In genomic region chr11:44967930-44968496, GRCh38 we compare ENCODE assay signal across 18 cellular contexts. TPM values are rescaled to one million over a fixed set of nuclear protein-coding genes. Genes with fewer than 3 reads are reported as not detected.
DNase-seq lines count a peak whose midpoint lies in the region; ATAC-seq and TF ChIP-seq lines count a peak whose summit lies in the region.
"Had no signal": no experiment of that assay in that cellular context is flagged by ENCODE, and none has a peak within 500 bp of the region (broad histone marks: within the 10 kb centered on the region; RNA-seq: fewer than 3 reads in every experiment).

No MANE protein-coding gene starts in this region.

- no peak overlapping the region for H3K4me2 ChIP-seq in osteoblast (ENCODE audit: insufficient read depth, low read length)
- H3K4me2 ChIP-seq: SK-N-SH had no signal

- no peak for ATAC-seq in naive thymus-derived CD4-positive, alpha-beta T cell
- no peak for ATAC-seq in GM21528 (IDR thresholded peaks at IDR 0.05; ENCODE audit: low FRiP score, unreplicated experiment)
- ATAC-seq: Panc1 had no signal

- H3K4me1 ChIP-seq in endodermal cell (ENCODE audit: control insufficient read depth, insufficient read depth, low read length) (peaks cover 8% of the 10 kb centered on the region), osteoblast (ENCODE audit: insufficient read depth, low read length) (no peaks in the 10 kb centered on the region)
- no peaks in the 10 kb centered on the region for H3K4me1 ChIP-seq in naive thymus-derived CD4-positive, alpha-beta T cell (ENCODE audit: control insufficient read depth in 2 of 2, insufficient read depth in 2 of 2, low read length in 2 of 2)

- no peaks in the 10 kb centered on the region for H4K20me1 ChIP-seq in osteoblast (ENCODE audit: insufficient read depth, low read length)

- intact Hi-C loops in naive thymus-derived CD4-positive, alpha-beta T cell (cut with micrococcal nuclease), result no loop called here

- no peak overlapping the region for H3K9ac ChIP-seq in endodermal cell (ENCODE audit: extremely low read depth, low read length, poor library complexity, severe bottlenecking)
- H3K9ac ChIP-seq: SK-N-SH had no signal

- no peaks in the 10 kb centered on the region for H3K9me3 Mint-ChIP-seq in endodermal cell
- H3K9me3 Mint-ChIP-seq in naive thymus-derived CD4-positive, alpha-beta T cell, result no peaks in the 10 kb centered on the region

- H3K27me3 ChIP-seq in endodermal cell (ENCODE audit: control insufficient read depth, insufficient read depth, low read length, poor library complexity, severe bottlenecking) (no peaks in the 10 kb centered on the region), osteoblast (ENCODE audit: insufficient read depth, low read length) (peaks cover 18% of the 10 kb centered on the region)
- H3K27me3 ChIP-seq in naive thymus-derived CD4-positive, alpha-beta T cell (ENCODE audit: control insufficient read depth in 2 of 2, insufficient read depth in 2 of 2, low read length in 2 of 2), result no peaks in the 10 kb centered on the region

- POLR2A ChIA-PET in naive thymus-derived CD4-positive, alpha-beta T cell (lab: Charles Lee), result no interaction called here

- H3K36me3 ChIP-seq in endodermal cell (ENCODE audit: control insufficient read depth, insufficient read depth, low read length) (no peaks in the 10 kb centered on the region), osteoblast (ENCODE audit: insufficient read depth, low read length) (no peaks in the 10 kb centered on the region)
- no peaks in the 10 kb centered on the region for H3K36me3 ChIP-seq in naive thymus-derived CD4-positive, alpha-beta T cell (ENCODE audit: control insufficient read depth in 2 of 3, insufficient read depth in 3 of 3, low read length in 3 of 3)

- H3K36me3 Mint-ChIP-seq in endodermal cell (ENCODE audit: low read depth), result no peaks in the 10 kb centered on the region
- no peaks in the 10 kb centered on the region for H3K36me3 Mint-ChIP-seq in naive thymus-derived CD4-positive, alpha-beta T cell
- H3K36me3 Mint-ChIP-seq: CD4-positive, alpha-beta memory T cell had no signal

- DNase-seq in NCI-H345 (lab: John Stamatoyannopoulos, UW), result peak; percentile 51
- peak; percentile 61 for DNase-seq in NCI-H69 (lab: John Stamatoyannopoulos, UW)
- no peak for DNase-seq in endodermal cell
- peak; percentile 48 for DNase-seq in osteoblast (ENCODE audit: insufficient read length, low spot score, missing footprints)
- no peak for DNase-seq in naive thymus-derived CD4-positive, alpha-beta T cell
- no peak for DNase-seq in epidermal melanocyte (ENCODE audit: insufficient read length, low spot score)
- DNase-seq: Caco-2; CD4-positive, alpha-beta memory T cell; GF-D8; H7; NCI-H1092; NCI-H1417 treated with DMSO at 0.1 percent for 48 hours; NCI-H524 treated with DMSO at 0.1 percent for 48 hours; SK-N-SH; SW 1271 had no signal

- H3K79me2 ChIP-seq in osteoblast (ENCODE audit: insufficient read depth, low read length), result no peaks in the 10 kb centered on the region

- CTCF ChIA-PET in naive thymus-derived CD4-positive, alpha-beta T cell (lab: Charles Lee), result interaction anchor here (1.1 kb wide), 1 partner anchor 32 kb away, joined by 4 read pairs; no protein-coding TSS in a partner anchor

- H3K4me3 ChIP-seq in endodermal cell (ENCODE audit: low read length), result no peak overlapping the region
- H3K4me3 ChIP-seq in osteoblast (ENCODE audit: insufficient read depth, low read length), result no peak overlapping the region
- no peak overlapping the region for H3K4me3 ChIP-seq in naive thymus-derived CD4-positive, alpha-beta T cell (ENCODE audit: low read length)

- no peak overlapping the region for H3K4me3 Mint-ChIP-seq in endodermal cell
- H3K4me3 Mint-ChIP-seq in naive thymus-derived CD4-positive, alpha-beta T cell, result no peak overlapping the region
- H3K4me3 Mint-ChIP-seq: CD4-positive, alpha-beta memory T cell had no signal

- H3K27me3 Mint-ChIP-seq in endodermal cell (ENCODE audit: insufficient read depth), result peaks cover 4% of the 10 kb centered on the region
- no peaks in the 10 kb centered on the region for H3K27me3 Mint-ChIP-seq in naive thymus-derived CD4-positive, alpha-beta T cell
- H3K27me3 Mint-ChIP-seq: CD4-positive, alpha-beta memory T cell had no signal

- TF ChIP-seq CTCF in endodermal cell (conservative IDR thresholded peaks at IDR 0.05) (peak; percentile 30), osteoblast (IDR thresholded peaks at IDR 0.05; ENCODE audit: extremely low read depth, low read depth, low read length) (no peak)

- peaks cover 21% of the 10 kb centered on the region for H3K4me1 Mint-ChIP-seq in endodermal cell
- peaks cover 0 to 3% (median 0%) of the 10 kb centered on the region in 7 donors for H3K4me1 Mint-ChIP-seq in naive thymus-derived CD4-positive, alpha-beta T cell

- 85 to 100% methylated on average over 1 to 3 of the region's 3 CpGs for WGBS in endodermal cell (ENCODE audit: insufficient coverage in 1 of 2, insufficient read length in 1 of 2), 2 experiments

- H3K27ac Mint-ChIP-seq in endodermal cell, result no peak overlapping the region
- H3K27ac Mint-ChIP-seq in naive thymus-derived CD4-positive, alpha-beta T cell, result no peak overlapping the region
- H3K27ac Mint-ChIP-seq: CD4-positive, alpha-beta memory T cell had no signal

- H3K9me3 ChIP-seq in endodermal cell (ENCODE audit: control insufficient read depth, low read length), result no peaks in the 10 kb centered on the region
- no peaks in the 10 kb centered on the region for H3K9me3 ChIP-seq in osteoblast (ENCODE audit: low read depth, low read length)
- H3K9me3 ChIP-seq in naive thymus-derived CD4-positive, alpha-beta T cell (ENCODE audit: control insufficient read depth in 2 of 3, low read length in 3 of 3), result no peaks in the 10 kb centered on the region
- H3K9me3 ChIP-seq: Caco-2, SK-N-SH had no signal

- no peak overlapping the region for H3K27ac ChIP-seq in endodermal cell (ENCODE audit: low read depth, low read length)
- H3K27ac ChIP-seq in osteoblast (ENCODE audit: low read depth, low read length), result no peak overlapping the region
- no peak overlapping the region for H3K27ac ChIP-seq in naive thymus-derived CD4-positive, alpha-beta T cell (ENCODE audit: low read depth, low read length)
- H3K27ac ChIP-seq: HL-60 had no signal

- H2AFZ ChIP-seq in osteoblast (ENCODE audit: low read length), result no peak overlapping the region

RNA-seq across cellular contexts. Expression of gene TP53I11, which starts 17.3 kb away (rescaled TPM):
- 100 to 1,000 TPM; 136 to 203 TPM for total RNA-seq in endodermal cell
- polyA plus RNA-seq in endodermal cell (2013, experiment 1 of 2), result 94.6 TPM
- 91.2 TPM for polyA plus RNA-seq in endodermal cell (2013, experiment 2 of 2)
- 43.9 and 47.8 TPM in 2 replicates for total RNA-seq in osteoblast
- 1 to 10 TPM in 3 of 5 experiments, under 1 TPM in 2; 0.40 to 7.6 (median 2.0) TPM for total RNA-seq in naive thymus-derived CD4-positive, alpha-beta T cell
- 1 to 10 TPM in 1 of 2 donors, under 1 TPM in 1; 0.35 to 1.2 TPM for polyA plus RNA-seq in naive thymus-derived CD4-positive, alpha-beta T cell

Comparison
In these comparisons a context has a peak if more than half of its experiments do, and no peak if none do; other contexts are left out.
1. DNase-seq: peak in NCI-H345 (single experiment), NCI-H69 (single experiment) and osteoblast (single experiment); none in endodermal cell (single experiment), naive thymus-derived CD4-positive, alpha-beta T cell (0 of 9) and epidermal melanocyte (single experiment).